ENCODE assay signal across 14 cellular contexts in genomic region chr1:54546651-54547348, GRCh38. TPM values are rescaled to one million over a fixed set of nuclear protein-coding genes. Genes with fewer than 3 reads are reported as not detected.
DNase-seq lines count a peak whose midpoint lies in the region; ATAC-seq, FAIRE-seq and TF ChIP-seq lines count a peak whose summit lies in the region.
"Had no signal": no experiment of that assay in that cellular context is flagged by ENCODE, and none has a peak within 500 bp of the region (broad histone marks: within the 10 kb centered on the region; RNA-seq: fewer than 3 reads in every experiment).

No MANE protein-coding gene starts in this region.

- no peaks in the 10 kb centered on the region for H3K79me2 ChIP-seq in Loucy (ENCODE audit: insufficient read depth, low read length)

- H2AFZ ChIP-seq in Loucy (ENCODE audit: low read length): no peak overlapping the region

- no peak for ATAC-seq in activated T-helper 17 cell treated with anti-CD3 and anti-CD28 coated beads, Interleukin-2, amount 50 U/mL, for 72 hours (replicated peaks)
- ATAC-seq in GM19023 (IDR thresholded peaks at IDR 0.05; ENCODE audit: unreplicated experiment): no peak

- H4K20me1 ChIP-seq in Loucy (ENCODE audit: insufficient read depth, low read length, poor library complexity, severe bottlenecking): no peaks in the 10 kb centered on the region

- peaks cover 71% of the 10 kb centered on the region for H3K4me1 Mint-ChIP-seq in nephron
- H3K4me1 Mint-ChIP-seq in activated T-helper 17 cell treated with anti-CD3 and anti-CD28 coated beads, Interleukin-2, amount 50 U/mL, for 72 hours: peaks cover 11% of the 10 kb centered on the region

- no peaks in the 10 kb centered on the region for H3K36me3 Mint-ChIP-seq in nephron (ENCODE audit: low read depth)
- H3K36me3 Mint-ChIP-seq in activated T-helper 17 cell treated with anti-CD3 and anti-CD28 coated beads, Interleukin-2, amount 50 U/mL, for 72 hours (ENCODE audit: low read depth): no peaks in the 10 kb centered on the region
- H3K36me3 Mint-ChIP-seq: naive B cell had no signal

- H3K36me3 ChIP-seq in Loucy (ENCODE audit: insufficient read depth, low read length) (no peaks in the 10 kb centered on the region), bronchial epithelial cell (ENCODE audit: control insufficient read depth, insufficient read depth, low read length) (no peaks in the 10 kb centered on the region)

- no peaks in the 10 kb centered on the region for H3K9me3 ChIP-seq in Loucy (ENCODE audit: insufficient read depth, low read depth, low read length)

- peaks cover 16% of the 10 kb centered on the region for H3K4me1 ChIP-seq in Loucy (ENCODE audit: insufficient read depth, low read length, poor library complexity, severe bottlenecking)

- no peak overlapping the region for H3K4me2 ChIP-seq in Loucy (ENCODE audit: low read depth, low read length, poor library complexity, severe bottlenecking)

- H3K9me2 ChIP-seq in Loucy (replicated peaks; ENCODE audit: low read depth, low read length): no peaks in the 10 kb centered on the region

- no peak overlapping the region for H3K4me3 ChIP-seq in Loucy (ENCODE audit: low read length, poor library complexity, severe bottlenecking)
- H3K4me3 ChIP-seq in bronchial epithelial cell (ENCODE audit: low read depth, low read length): no peak overlapping the region

- DNase-seq in Ammon's horn (ENCODE audit: low spot score): peak; percentile 36
- no peak for DNase-seq in bronchial epithelial cell (ENCODE audit: low read depth)
- no peak for DNase-seq in HTR-8/SVneo (ENCODE audit: insufficient read length, low spot score)
- DNase-seq in activated CD4-positive, alpha-beta T cell treated with anti-CD3 and anti-CD28 coated beads for 48 hours: no peak
- DNase-seq: activated CD4-positive, CD25-positive, alpha-beta regulatory T cell treated with anti-CD3 and anti-CD28 coated beads, Interleukin-2, amount 50 U/mL, for 72 hours; activated naive CD4-positive, alpha-beta T cell treated with Interleukin-2 at 50 U/mL for 16 hours; effector CD8-positive, alpha-beta T cell; naive B cell; NCI-H2081; stimulated activated CD4-positive, alpha-beta T cell treated with anti-CD3 and anti-CD28 coated beads, Interleukin-15, amount 100 ng/mL, for 24 hours had no signal

- H3K27me3 ChIP-seq in Loucy (ENCODE audit: insufficient read depth, low read length, poor library complexity, severe bottlenecking): no peaks in the 10 kb centered on the region
- H3K27me3 ChIP-seq in bronchial epithelial cell (ENCODE audit: control insufficient read depth, insufficient read depth, low read length): no peaks in the 10 kb centered on the region

- TF ChIP-seq CTCF in Loucy (conservative IDR thresholded peaks at IDR 0.05; ENCODE audit: low read length) (no peak), bronchial epithelial cell (IDR thresholded peaks at IDR 0.05; ENCODE audit: insufficient read depth, low read length, severe bottlenecking) (no peak), nephron (IDR thresholded peaks at IDR 0.05; ENCODE audit: unreplicated experiment in 3 of 3) (no peak)

- H3K9me3 Mint-ChIP-seq in nephron: no peaks in the 10 kb centered on the region
- no peaks in the 10 kb centered on the region for H3K9me3 Mint-ChIP-seq in activated T-helper 17 cell treated with anti-CD3 and anti-CD28 coated beads, Interleukin-2, amount 50 U/mL, for 72 hours
- H3K9me3 Mint-ChIP-seq: naive B cell had no signal

- H3K9ac ChIP-seq in Loucy (ENCODE audit: low read depth, low read length, poor library complexity, severe bottlenecking): peak overlapping the region; percentile 39

- H3K27me3 Mint-ChIP-seq in nephron (ENCODE audit: low read depth): peaks cover 6% of the 10 kb centered on the region
- H3K27me3 Mint-ChIP-seq in activated T-helper 17 cell treated with anti-CD3 and anti-CD28 coated beads, Interleukin-2, amount 50 U/mL, for 72 hours: no peaks in the 10 kb centered on the region

- H3K27ac Mint-ChIP-seq in nephron: peak overlapping the region; percentile 9 to 94 (median 89)
- H3K27ac Mint-ChIP-seq in activated T-helper 17 cell treated with anti-CD3 and anti-CD28 coated beads, Interleukin-2, amount 50 U/mL, for 72 hours: no peak overlapping the region

- no peaks in the 10 kb centered on the region for H3F3A ChIP-seq in Loucy (ENCODE audit: low read depth)

- H3K4me3 Mint-ChIP-seq in nephron: peak overlapping the region in 2 of 3 experiments; percentile 9 to 11
- H3K4me3 Mint-ChIP-seq in activated T-helper 17 cell treated with anti-CD3 and anti-CD28 coated beads, Interleukin-2, amount 50 U/mL, for 72 hours: no peak overlapping the region

- FAIRE-seq in bronchial epithelial cell (lab: Jason Lieb, UNC) (peak; percentile 40), HTR-8/SVneo (lab: Jason Lieb, UNC) (no peak)

RNA-seq across cellular contexts. Expression of gene ACOT11, which starts 1.2 kb away (rescaled TPM):
- 3.4 and 6.0 TPM in 2 replicates for total RNA-seq in bronchial epithelial cell
- 1 to 10 TPM; 1.0 to 3.2 TPM for total RNA-seq in activated T-helper 17 cell treated with anti-CD3 and anti-CD28 coated beads, Interleukin-2, amount 50 U/mL, for 72 hours
